19 cellular contexts compared by ENCODE assay signal in the genomic region with DNA sequence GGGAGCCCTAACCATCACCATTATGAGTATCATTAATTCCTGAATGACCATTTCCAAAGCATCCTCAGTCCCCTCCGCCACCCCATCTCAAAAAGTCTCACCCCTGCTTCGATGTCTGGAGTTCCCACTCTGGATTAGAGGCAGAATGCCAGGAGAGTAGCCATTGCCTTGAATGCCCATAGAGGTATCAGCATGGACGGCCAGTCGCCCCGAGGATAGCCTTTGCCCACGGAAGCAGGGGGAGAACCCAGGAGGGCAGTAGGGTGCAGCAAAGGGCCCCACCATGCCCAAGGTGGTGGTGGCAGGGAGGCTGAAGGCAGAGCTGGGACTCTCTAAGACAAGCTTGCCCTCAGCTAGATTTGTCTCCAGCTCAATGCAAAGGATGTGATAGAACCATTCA.
DNase-seq lines count a peak whose midpoint lies in the region; ATAC-seq and TF ChIP-seq lines count a peak whose summit lies in the region.
"Had no signal": no experiment of that assay in that cellular context is flagged by ENCODE, and none has a peak within 500 bp of the region (broad histone marks: within the 10 kb centered on the region; RNA-seq: fewer than 3 reads in every experiment).

No MANE protein-coding gene starts in this region.

- H3K27me3 Mint-ChIP-seq in HFFc6 (ENCODE audit: insufficient read depth): peaks cover 9% of the 10 kb centered on the region

- H3K27me3 ChIP-seq in mesenchymal stem cell (ENCODE audit: control insufficient read depth in 1 of 2, insufficient read depth in 1 of 2, low read length in 2 of 2) (no peaks in the 10 kb centered on the region), stomach (no peaks in the 10 kb centered on the region)
- H3K27me3 ChIP-seq: body of pancreas, dorsolateral prefrontal cortex, MG63 had no signal

- peaks cover 54 to 60% of the 10 kb centered on the region in 2 experiments for H3K36me3 ChIP-seq in mesenchymal stem cell (ENCODE audit: control insufficient read depth in 1 of 2, insufficient read depth in 2 of 2, low read depth in 1 of 2, low read length in 2 of 2)
- peaks cover 41 to 79% (median 57%) of the 10 kb centered on the region in 4 donors for H3K36me3 ChIP-seq in stomach

- H3K27ac ChIP-seq in mesenchymal stem cell (ENCODE audit: low read length, poor library complexity, severe bottlenecking) (no peak overlapping the region), stomach (peak overlapping the region in 4 of 5 donors; percentile 60 to 82 (median 66))
- H3K27ac ChIP-seq: dorsolateral prefrontal cortex had no signal

- ATAC-seq in GM21526 (IDR thresholded peaks at IDR 0.05; ENCODE audit: low FRiP score, unreplicated experiment) (no peak), GM18520 (IDR thresholded peaks at IDR 0.05; ENCODE audit: unreplicated experiment) (no peak), GM21619 (IDR thresholded peaks at IDR 0.05; ENCODE audit: unreplicated experiment) (no peak)
- ATAC-seq: activated CD4-positive, alpha-beta T cell treated with anti-CD3 and anti-CD28 coated beads for 36 hours; GM12878; stimulated activated naive CD8-positive, alpha-beta T cell treated with anti-CD3 and anti-CD28 coated beads, Interleukin-15, amount 100 ng/mL, for 72 hours had no signal

- WGBS in mesenchymal stem cell: 96% methylated on average over 6 of the region's 6 CpGs
- WGBS in stomach, 5 donors: 83 to 93% (median 89%) methylated on average over 6 of the region's 6 CpGs

- peak overlapping the region; percentile 57 for H3K9ac ChIP-seq in mesenchymal stem cell (ENCODE audit: low read length)

- no peak overlapping the region for H3K23ac ChIP-seq in mesenchymal stem cell (ENCODE audit: low read length in 2 of 2)

- H2BK5ac ChIP-seq in mesenchymal stem cell (ENCODE audit: low read depth, low read length, poor library complexity, severe bottlenecking): no peak overlapping the region

- H4K91ac ChIP-seq in mesenchymal stem cell (ENCODE audit: low read length): no peak overlapping the region

- TF ChIP-seq POLR2A in stomach (IDR thresholded peaks at IDR 0.05): no peak

- no peaks in the 10 kb centered on the region for H3K9me3 Mint-ChIP-seq in HFFc6
- H3K9me3 Mint-ChIP-seq: stimulated activated naive CD8-positive, alpha-beta T cell treated with anti-CD3 and anti-CD28 coated beads, Interleukin-15, amount 100 ng/mL, for 72 hours had no signal

- peak overlapping the region; percentile 26 to 31 for H3K18ac ChIP-seq in mesenchymal stem cell (ENCODE audit: low read depth in 1 of 2, low read length in 2 of 2)

- intact Hi-C loops in stomach (cut with DNase I; ENCODE audit: low total_unique reads): no loop called here

- no peak overlapping the region for H2AFZ ChIP-seq in mesenchymal stem cell (ENCODE audit: low read depth, low read length)

- TF ChIP-seq EP300 in stomach (IDR thresholded peaks at IDR 0.05): no peak

- in situ Hi-C loops in astrocyte of the spinal cord (cut with HindIII; ENCODE audit: low sequenced_read_pairs): no loop called here

- peaks cover 44% of the 10 kb centered on the region for H3K79me1 ChIP-seq in mesenchymal stem cell (replicated peaks; ENCODE audit: low read length, poor library complexity, severe bottlenecking)

- peaks cover 26% of the 10 kb centered on the region for H3K36me3 Mint-ChIP-seq in HFFc6 (ENCODE audit: low read depth)

- H3K27ac Mint-ChIP-seq in HFFc6: peak overlapping the region; percentile 71
- H3K27ac Mint-ChIP-seq: activated CD4-positive, alpha-beta T cell treated with anti-CD3 and anti-CD28 coated beads for 36 hours; stimulated activated naive CD8-positive, alpha-beta T cell treated with anti-CD3 and anti-CD28 coated beads, Interleukin-15, amount 100 ng/mL, for 72 hours had no signal

- H3K4me1 ChIP-seq in mesenchymal stem cell (ENCODE audit: control insufficient read depth, insufficient read depth, low read depth, low read length) (peaks cover 36% of the 10 kb centered on the region), stomach (peaks cover 26 to 83% (median 62%) of the 10 kb centered on the region in 4 donors)

- H2BK15ac ChIP-seq in mesenchymal stem cell (ENCODE audit: low read depth, poor library complexity, severe bottlenecking): no peak overlapping the region

- peak overlapping the region in 1 of 2 experiments; percentile 68 for H3K14ac ChIP-seq in mesenchymal stem cell (ENCODE audit: low read length in 2 of 2)

- H3K4me2 ChIP-seq in mesenchymal stem cell (ENCODE audit: low read length, poor library complexity, severe bottlenecking): no peak overlapping the region

- H4K8ac ChIP-seq in mesenchymal stem cell (ENCODE audit: low read length): no peak overlapping the region

- H3K4me3 ChIP-seq in astrocyte of the spinal cord (ENCODE audit: low read depth, low read length) (peak overlapping the region; percentile 32), mesenchymal stem cell (ENCODE audit: insufficient read depth in 1 of 2, low read depth in 1 of 2, low read length in 2 of 2) (peak overlapping the region in 1 of 2 experiments; percentile 50), stomach (no peak overlapping the region), foreskin fibroblast (ENCODE audit: low read depth in 1 of 2, low read length in 2 of 2) (no peak overlapping the region)
- H3K4me3 ChIP-seq: body of pancreas, dorsolateral prefrontal cortex, GM12878, MG63 had no signal

- H3K4me1 Mint-ChIP-seq in HFFc6 (ENCODE audit: low read depth): peaks cover 59% of the 10 kb centered on the region
- H3K4me1 Mint-ChIP-seq: activated CD4-positive, alpha-beta T cell treated with anti-CD3 and anti-CD28 coated beads for 36 hours; stimulated activated naive CD8-positive, alpha-beta T cell treated with anti-CD3 and anti-CD28 coated beads, Interleukin-15, amount 100 ng/mL, for 72 hours had no signal

- no peak overlapping the region for H3K4ac ChIP-seq in mesenchymal stem cell (ENCODE audit: low read depth in 1 of 2, low read length in 2 of 2)

- TF ChIP-seq CTCF in HFFc6 (IDR thresholded peaks at IDR 0.05) (no peak), astrocyte of the spinal cord (IDR thresholded peaks at IDR 0.05; ENCODE audit: low read depth, low read length) (no peak), stomach (IDR thresholded peaks at IDR 0.05) (no peak), foreskin fibroblast (IDR thresholded peaks at IDR 0.05; ENCODE audit: low read depth, low read length) (no peak)

- no peak for DNase-seq in HFFc6
- no peak for DNase-seq in astrocyte of the spinal cord (ENCODE audit: low read depth, low spot score)
- no peak for DNase-seq in mesenchymal stem cell
- DNase-seq in stomach: no peak
- no peak for DNase-seq in foreskin fibroblast
- DNase-seq: activated CD4-positive, alpha-beta T cell treated with anti-CD3 and anti-CD28 coated beads for 36 hours; AML-193; NCI-H1694 treated with DMSO at 0.1 percent for 48 hours; NCI-H446; SIG-M5; stimulated activated naive CD8-positive, alpha-beta T cell treated with anti-CD3 and anti-CD28 coated beads, Interleukin-15, amount 100 ng/mL, for 72 hours; T-helper 9 cell had no signal

- H2BK120ac ChIP-seq in mesenchymal stem cell (ENCODE audit: low read depth, low read length): no peak overlapping the region

- H3K4me3 Mint-ChIP-seq in HFFc6: peak overlapping the region; percentile 58; the same call in 1 of the 2 replicates
- H3K4me3 Mint-ChIP-seq: activated CD4-positive, alpha-beta T cell treated with anti-CD3 and anti-CD28 coated beads for 36 hours; stimulated activated naive CD8-positive, alpha-beta T cell treated with anti-CD3 and anti-CD28 coated beads, Interleukin-15, amount 100 ng/mL, for 72 hours had no signal

- H2BK12ac ChIP-seq in mesenchymal stem cell (ENCODE audit: low read length in 2 of 2): peak overlapping the region in 1 of 2 experiments; percentile 92

- H2AK5ac ChIP-seq in mesenchymal stem cell (ENCODE audit: low read length, severe bottlenecking): peak overlapping the region; percentile 23

- H3K9me3 ChIP-seq in mesenchymal stem cell (ENCODE audit: control insufficient read depth, low read length) (peaks cover 7% of the 10 kb centered on the region), stomach (peaks cover 0 to 9% (median 2%) of the 10 kb centered on the region in 4 donors)
- H3K9me3 ChIP-seq: body of pancreas had no signal
